9 cellular contexts compared by ENCODE assay signal in genomic region chr17:7380321-7380720, GRCh38. TPM values are rescaled to one million over a fixed set of nuclear protein-coding genes. Genes with fewer than 3 reads are reported as not detected.
DNase-seq lines count a peak whose midpoint lies in the region; ATAC-seq and TF ChIP-seq lines count a peak whose summit lies in the region.
"Had no signal": no experiment of that assay in that cellular context is flagged by ENCODE, and none has a peak within 500 bp of the region (broad histone marks: within the 10 kb centered on the region; RNA-seq: fewer than 3 reads in every experiment).

No MANE protein-coding gene starts in this region.

- peak; percentile 50 for DNase-seq in G401 (ENCODE audit: low spot score)
- DNase-seq in activated T-helper 1 cell treated with anti-CD3 and anti-CD28 coated beads, Interleukin-12 subunit alpha, Interleukin-12 subunit beta, Interleukin-2, Interleukin-4 antibody, amounts not matched to agents 30 ng/mL and 10 ng/mL and 1 ng/mL, durations not matched to agents 14 hours and 24 hours and 36 hours (ENCODE audit: low spot score) = no peak
- DNase-seq in right atrium auricular region (ENCODE audit: low spot score) = peak; percentile 69
- no peak for DNase-seq in NCI-H510A treated with DMSO at 0.1 percent for 48 hours (lab: John Stamatoyannopoulos, UW)
- DNase-seq in posterior cingulate gyrus = no peak
- DNase-seq in SKM-1 treated with dmso at 0.1 percent for 144 hours (lab: John Stamatoyannopoulos, UW; ENCODE audit: unreplicated experiment) = no peak

- peak overlapping the region; percentile 13 for H3K27ac Mint-ChIP-seq in activated T-helper 1 cell treated with anti-CD3 and anti-CD28 coated beads, Interleukin-12 subunit alpha, Interleukin-12 subunit beta, Interleukin-2, Interleukin-4 antibody, amounts not matched to agents 30 ng/mL and 10 ng/mL and 1 ng/mL, durations not matched to agents 14 hours and 24 hours and 36 hours

- H3K27me3 ChIP-seq in right atrium auricular region (no peaks in the 10 kb centered on the region), skeletal muscle satellite cell (ENCODE audit: control insufficient read depth, insufficient read depth, low read length) (peaks cover 46% of the 10 kb centered on the region)

- TF ChIP-seq CTCF in right atrium auricular region (IDR thresholded peaks at IDR 0.05) = no peak

- intact Hi-C loops in activated T-helper 1 cell treated with anti-CD3 and anti-CD28 coated beads, Interleukin-12 subunit alpha, Interleukin-12 subunit beta, Interleukin-2, Interleukin-4 antibody, amounts not matched to agents 30 ng/mL and 10 ng/mL and 1 ng/mL, durations not matched to agents 14 hours and 24 hours and 36 hours (cut with micrococcal nuclease) = no loop called here
- intact Hi-C loops in posterior cingulate gyrus (cut with DNase I) = no loop called here

- H3K36me3 Mint-ChIP-seq in activated T-helper 1 cell treated with anti-CD3 and anti-CD28 coated beads, Interleukin-12 subunit alpha, Interleukin-12 subunit beta, Interleukin-2, Interleukin-4 antibody, amounts not matched to agents 30 ng/mL and 10 ng/mL and 1 ng/mL, durations not matched to agents 14 hours and 24 hours and 36 hours (ENCODE audit: low read depth) = peaks cover 6% of the 10 kb centered on the region

- peaks cover 9% of the 10 kb centered on the region for H3K9me3 Mint-ChIP-seq in activated T-helper 1 cell treated with anti-CD3 and anti-CD28 coated beads, Interleukin-12 subunit alpha, Interleukin-12 subunit beta, Interleukin-2, Interleukin-4 antibody, amounts not matched to agents 30 ng/mL and 10 ng/mL and 1 ng/mL, durations not matched to agents 14 hours and 24 hours and 36 hours

- no peaks in the 10 kb centered on the region for H3K9me3 ChIP-seq in right atrium auricular region
- peaks cover 9% of the 10 kb centered on the region for H3K9me3 ChIP-seq in skeletal muscle satellite cell (replicated peaks; ENCODE audit: low read length)

- no peak overlapping the region for H3K9ac ChIP-seq in skeletal muscle satellite cell (ENCODE audit: low read depth, low read length)

- peak overlapping the region; percentile 39 for H3K4me2 ChIP-seq in skeletal muscle satellite cell (ENCODE audit: low read length)

- peak overlapping the region; percentile 44 to 55 for H3K4me3 ChIP-seq in right atrium auricular region
- no peak overlapping the region for H3K4me3 ChIP-seq in skeletal muscle satellite cell (ENCODE audit: low read length)

- ATAC-seq in GM19397 (IDR thresholded peaks at IDR 0.05; ENCODE audit: unreplicated experiment) = no peak

- H3K27me3 Mint-ChIP-seq in activated T-helper 1 cell treated with anti-CD3 and anti-CD28 coated beads, Interleukin-12 subunit alpha, Interleukin-12 subunit beta, Interleukin-2, Interleukin-4 antibody, amounts not matched to agents 30 ng/mL and 10 ng/mL and 1 ng/mL, durations not matched to agents 14 hours and 24 hours and 36 hours (ENCODE audit: insufficient read depth) = peaks cover 47% of the 10 kb centered on the region

- peak overlapping the region; percentile 38 to 45 for H3K27ac ChIP-seq in right atrium auricular region

- in situ Hi-C loops in G401 (cut with HindIII; ENCODE audit: low sequenced_read_pairs) = loop anchor here (25.0 kb wide), 1 partner anchor 107 kb away; the partner anchor contains the start of genes POLR2A, SLC35G6 and ZBTB4

- no peak overlapping the region for H3K4me3 Mint-ChIP-seq in activated T-helper 1 cell treated with anti-CD3 and anti-CD28 coated beads, Interleukin-12 subunit alpha, Interleukin-12 subunit beta, Interleukin-2, Interleukin-4 antibody, amounts not matched to agents 30 ng/mL and 10 ng/mL and 1 ng/mL, durations not matched to agents 14 hours and 24 hours and 36 hours

- H3K36me3 ChIP-seq in right atrium auricular region (no peaks in the 10 kb centered on the region), skeletal muscle satellite cell (ENCODE audit: insufficient read depth, low read length) (no peaks in the 10 kb centered on the region)

- H3K4me1 ChIP-seq in right atrium auricular region (peaks cover 0 to 31% of the 10 kb centered on the region in 2 donors), skeletal muscle satellite cell (ENCODE audit: control insufficient read depth, insufficient read depth, low read length) (peaks cover 12% of the 10 kb centered on the region)

- H3K4me1 Mint-ChIP-seq in activated T-helper 1 cell treated with anti-CD3 and anti-CD28 coated beads, Interleukin-12 subunit alpha, Interleukin-12 subunit beta, Interleukin-2, Interleukin-4 antibody, amounts not matched to agents 30 ng/mL and 10 ng/mL and 1 ng/mL, durations not matched to agents 14 hours and 24 hours and 36 hours (ENCODE audit: low read depth) = peaks cover 5% of the 10 kb centered on the region

RNA-seq across cellular contexts. Expression of gene TNK1, which starts 0.6 kb away (rescaled TPM):
- not detected in 2 replicates for total RNA-seq in G401 (2014; rRNA removed; shearing (Covaris generic))
- total RNA-seq in activated T-helper 1 cell treated with anti-CD3 and anti-CD28 coated beads, Interleukin-12 subunit alpha, Interleukin-12 subunit beta, Interleukin-2, Interleukin-4 antibody, amounts not matched to agents 30 ng/mL and 10 ng/mL and 1 ng/mL, durations not matched to agents 14 hours and 24 hours and 36 hours = 3.8 and 4.9 TPM in 2 replicates
- 1 to 10 TPM; 4.1 to 4.8 TPM for total RNA-seq in right atrium auricular region
- total RNA-seq in skeletal muscle satellite cell (2012; rRNA removed) = 0.25 TPM in 1 of 2 replicates, not detected in the other

RNA-seq across cellular contexts. Expression of gene PLSCR3, which starts 14.0 kb away (rescaled TPM):
- total RNA-seq in G401 (2014; rRNA removed; shearing (Covaris generic)) = 7.9 and 8.3 TPM in 2 replicates
- total RNA-seq in activated T-helper 1 cell treated with anti-CD3 and anti-CD28 coated beads, Interleukin-12 subunit alpha, Interleukin-12 subunit beta, Interleukin-2, Interleukin-4 antibody, amounts not matched to agents 30 ng/mL and 10 ng/mL and 1 ng/mL, durations not matched to agents 14 hours and 24 hours and 36 hours = 77.1 and 78.2 TPM in 2 replicates
- total RNA-seq in right atrium auricular region = 10 to 100 TPM; 17.2 to 21.6 TPM
- 28.6 and 28.8 TPM in 2 replicates for total RNA-seq in skeletal muscle satellite cell (2012; rRNA removed)

RNA-seq across cellular contexts. Expression of gene TMEM256, which starts 23.6 kb away (rescaled TPM):
- total RNA-seq in G401 (2014; rRNA removed; shearing (Covaris generic)) = 200 and 369 TPM in 2 replicates
- 53.5 and 54.7 TPM in 2 replicates for total RNA-seq in activated T-helper 1 cell treated with anti-CD3 and anti-CD28 coated beads, Interleukin-12 subunit alpha, Interleukin-12 subunit beta, Interleukin-2, Interleukin-4 antibody, amounts not matched to agents 30 ng/mL and 10 ng/mL and 1 ng/mL, durations not matched to agents 14 hours and 24 hours and 36 hours
- 10 to 100 TPM; 43.4 to 64.8 TPM for total RNA-seq in right atrium auricular region
- 81.9 and 103 TPM in 2 replicates for total RNA-seq in skeletal muscle satellite cell (2012; rRNA removed)

RNA-seq across cellular contexts. Expression of gene TMEM95, which starts 25.4 kb away (rescaled TPM):
- total RNA-seq in G401 (2014; rRNA removed; shearing (Covaris generic)) = not detected in 2 replicates
- 0.17 TPM in 1 of 2 replicates, not detected in the other for total RNA-seq in activated T-helper 1 cell treated with anti-CD3 and anti-CD28 coated beads, Interleukin-12 subunit alpha, Interleukin-12 subunit beta, Interleukin-2, Interleukin-4 antibody, amounts not matched to agents 30 ng/mL and 10 ng/mL and 1 ng/mL, durations not matched to agents 14 hours and 24 hours and 36 hours
- not detected for total RNA-seq in right atrium auricular region
- total RNA-seq in skeletal muscle satellite cell (2012; rRNA removed) = not detected in 2 replicates
- total RNA-seq: lung microvascular endothelial cell had no signal

RNA-seq across cellular contexts. Expression of gene NLGN2, which starts 27.3 kb away (rescaled TPM):
- total RNA-seq in G401 (2014; rRNA removed; shearing (Covaris generic)) = 5.5 and 6.8 TPM in 2 replicates
- total RNA-seq in activated T-helper 1 cell treated with anti-CD3 and anti-CD28 coated beads, Interleukin-12 subunit alpha, Interleukin-12 subunit beta, Interleukin-2, Interleukin-4 antibody, amounts not matched to agents 30 ng/mL and 10 ng/mL and 1 ng/mL, durations not matched to agents 14 hours and 24 hours and 36 hours = 2.3 and 2.7 TPM in 2 replicates
- total RNA-seq in right atrium auricular region = 10 to 100 TPM in 1 of 2 donors, 1 to 10 TPM in 1; 6.3 to 12.2 TPM
- total RNA-seq in skeletal muscle satellite cell (2012; rRNA removed) = 1.5 and 3.3 TPM in 2 replicates

Comparison
In these comparisons a context has a peak if more than half of its experiments do, and no peak if none do; other contexts are left out.
1. DNase-seq: peak in G401 (single experiment) and right atrium auricular region (single experiment); none in activated T-helper 1 cell treated with anti-CD3 and anti-CD28 coated beads, Interleukin-12 subunit alpha, Interleukin-12 subunit beta, Interleukin-2, Interleukin-4 antibody, amounts not matched to agents 30 ng/mL and 10 ng/mL and 1 ng/mL, durations not matched to agents 14 hours and 24 hours and 36 hours (single experiment), NCI-H510A treated with DMSO at 0.1 percent for 48 hours (single experiment), posterior cingulate gyrus (0 of 10) and SKM-1 treated with dmso at 0.1 percent for 144 hours (single experiment).